In the genomic region with DNA sequence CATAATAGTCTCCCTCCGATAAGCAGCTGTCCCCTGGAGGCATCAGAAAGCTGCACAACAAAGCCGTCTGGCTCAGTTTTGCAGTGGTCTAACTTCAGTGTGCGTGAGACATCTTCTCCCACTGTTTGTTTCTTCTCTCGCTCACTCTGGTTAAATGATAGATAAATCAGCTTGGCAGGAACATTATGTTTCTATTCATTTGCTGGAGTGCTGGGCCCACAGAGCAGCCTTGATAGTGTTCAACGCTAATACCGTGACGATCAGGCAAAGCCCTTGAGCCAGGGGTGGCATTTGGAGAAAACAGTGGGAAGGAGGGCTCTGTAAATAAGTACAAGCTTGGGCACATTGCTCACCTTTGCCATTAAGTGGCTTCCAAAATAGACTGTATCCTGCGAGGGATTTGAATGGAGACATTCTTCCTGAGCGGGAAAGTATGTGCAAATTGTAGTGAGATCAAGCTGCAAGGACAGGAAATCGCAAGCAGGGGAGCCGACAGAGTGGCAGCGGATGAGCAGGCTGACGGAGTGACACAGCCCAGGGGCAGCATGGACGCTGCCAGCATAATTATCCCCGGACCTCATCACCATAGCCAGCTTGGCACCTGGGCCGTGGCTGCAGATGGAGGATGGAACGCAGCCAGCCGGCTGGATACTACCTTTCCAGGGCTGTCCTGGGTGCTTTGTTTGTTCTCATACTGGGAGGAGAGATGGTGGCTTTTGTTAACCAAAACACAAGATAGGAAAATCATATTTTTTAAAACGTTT, we compare ENCODE assay signal across 16 cellular contexts.
A peak's percentile ranks its signal among the peaks of the same experiment; 100 is the strongest.
DNase-seq lines count a peak whose midpoint lies in the region; ATAC-seq and TF ChIP-seq lines count a peak whose summit lies in the region.
"Had no signal": no experiment of that assay in that cellular context is flagged by ENCODE, and none has a peak within 500 bp of the region (broad histone marks: within the 10 kb centered on the region; RNA-seq: fewer than 3 reads in every experiment).

No MANE protein-coding gene starts in this region.

- no peaks in the 10 kb centered on the region for H3K79me1 ChIP-seq in neuronal stem cell (ENCODE audit: low read depth, low read length)

- H2BK12ac ChIP-seq in neuronal stem cell (ENCODE audit: low read length) = no peak overlapping the region

- no peak overlapping the region for H2BK120ac ChIP-seq in neuronal stem cell (ENCODE audit: low read depth, low read length)

- peak overlapping the region; percentile 67 for H3K18ac ChIP-seq in neuronal stem cell (ENCODE audit: low read length)

- H3K9ac ChIP-seq in neuronal stem cell (ENCODE audit: low read depth, low read length, poor library complexity) = no peak overlapping the region
- H3K9ac ChIP-seq: BLaER1 had no signal

- H3K27me3 ChIP-seq in foreskin keratinocyte (no peaks in the 10 kb centered on the region), neuronal stem cell (ENCODE audit: control insufficient read depth in 3 of 3, insufficient read depth in 3 of 3, low read depth in 1 of 3, low read length in 3 of 3) (no peaks in the 10 kb centered on the region), H7 (ENCODE audit: control insufficient read depth, insufficient read depth, low read length) (no peaks in the 10 kb centered on the region)
- H3K27me3 ChIP-seq: BLaER1, right lobe of liver, transverse colon had no signal

- H4K91ac ChIP-seq in neuronal stem cell (ENCODE audit: low read depth, low read length, poor library complexity) = no peak overlapping the region

- H2AK5ac ChIP-seq in neuronal stem cell (ENCODE audit: low read depth, low read length) = peak overlapping the region; percentile 56

- H3K9me3 ChIP-seq in neuronal stem cell (replicated peaks in 1 of 2; ENCODE audit: control insufficient read depth in 2 of 2, insufficient read depth in 1 of 2, low read depth in 1 of 2, low read length in 2 of 2) = no peaks in the 10 kb centered on the region
- H3K9me3 ChIP-seq: BLaER1, right lobe of liver, transverse colon had no signal

- H3K4me1 ChIP-seq in foreskin keratinocyte (peaks cover 14% of the 10 kb centered on the region), neuronal stem cell (ENCODE audit: control insufficient read depth in 2 of 2, insufficient read depth in 1 of 2, low read depth in 1 of 2, low read length in 2 of 2) (peaks cover 0 to 3% of the 10 kb centered on the region in 2 donors)
- H3K4me1 ChIP-seq: right lobe of liver, transverse colon had no signal

- H3K4ac ChIP-seq in neuronal stem cell (ENCODE audit: low read length) = no peak overlapping the region

- no peak overlapping the region for H2AFZ ChIP-seq in neuronal stem cell (ENCODE audit: low read length)

- TF ChIP-seq CTCF in foreskin keratinocyte (conservative IDR thresholded peaks at IDR 0.05) = no peak

- H3K4me3 ChIP-seq in neuronal stem cell (ENCODE audit: low read length in 2 of 2) = no peak overlapping the region
- H3K4me3 ChIP-seq in H7 (ENCODE audit: insufficient read depth, low read depth, low read length) = no peak overlapping the region
- H3K4me3 ChIP-seq: BLaER1, right lobe of liver, transverse colon had no signal

- peak overlapping the region; percentile 47 for H3K14ac ChIP-seq in neuronal stem cell (ENCODE audit: low read length)

- H2BK5ac ChIP-seq in neuronal stem cell (ENCODE audit: low read length) = no peak overlapping the region

- H3K36me3 ChIP-seq in neuronal stem cell (replicated peaks in 1 of 2; ENCODE audit: control insufficient read depth in 2 of 2, insufficient read depth in 2 of 2, low read length in 2 of 2) (no peaks in the 10 kb centered on the region), H7 (replicated peaks; ENCODE audit: control insufficient read depth, insufficient read depth, low read length) (no peaks in the 10 kb centered on the region)
- H3K36me3 ChIP-seq: BLaER1, right lobe of liver, transverse colon had no signal

- peak; percentile 5 for ATAC-seq in foreskin keratinocyte
- ATAC-seq: right lobe of liver had no signal

- no CpG with 5 or more reads among the region's 19 CpGs for WGBS in neuronal stem cell (ENCODE audit: extremely low coverage in 2 of 2, insufficient read length in 2 of 2, insufficient replicate concordance in 1 of 2), 2 donors

- DNase-seq in NCI-H748 (lab: John Stamatoyannopoulos, UW; ENCODE audit: unreplicated experiment) (peak; percentile 53), NCI-H748 treated with DMSO at 0.1 percent for 48 hours (lab: John Stamatoyannopoulos, UW) (no peak), NCI-H345 treated with DMSO at 0.1 percent for 48 hours (lab: John Stamatoyannopoulos, UW; ENCODE audit: unreplicated experiment) (peak; percentile 92), foreskin keratinocyte (no peak), neuronal stem cell (ENCODE audit: low spot score) (no peak), NK-92 (lab: John Stamatoyannopoulos, UW; ENCODE audit: unreplicated experiment) (no peak), H7 (no peak)
- DNase-seq in activated naive CD4-positive, alpha-beta T cell treated with Interleukin-2 at 50 U/mL for 16 hours = no peak
- DNase-seq: activated CD4-positive, alpha-beta memory T cell treated with anti-CD3 and anti-CD28 coated beads for 36 hours; activated T-cell treated with anti-CD3 and anti-CD28 coated beads, Interleukin-2, amount 50 U/mL, for 48 hours; foreskin fibroblast; MM.1S; right lobe of liver; stimulated activated naive CD4-positive, alpha-beta T cell; transverse colon had no signal

- peak overlapping the region; percentile 78 for H2BK15ac ChIP-seq in neuronal stem cell (ENCODE audit: low read length)

- no peak overlapping the region for H3K23ac ChIP-seq in neuronal stem cell (ENCODE audit: low read depth, low read length, poor library complexity)

- no peak overlapping the region for H3K27ac ChIP-seq in foreskin keratinocyte
- H3K27ac ChIP-seq in neuronal stem cell (replicated peaks; ENCODE audit: low read length) = no peak overlapping the region
- H3K27ac ChIP-seq: BLaER1, right lobe of liver, transverse colon had no signal

- H3K4me2 ChIP-seq in neuronal stem cell (ENCODE audit: insufficient read depth, low read length, poor library complexity, severe bottlenecking) = no peak overlapping the region
- H3K4me2 ChIP-seq: BLaER1 had no signal

- no peak overlapping the region for H4K8ac ChIP-seq in neuronal stem cell (ENCODE audit: low read depth, low read length)

Comparison
In these comparisons a context has a peak if more than half of its experiments do, and no peak if none do; other contexts are left out.
1. DNase-seq: peak in NCI-H748 (single experiment) and NCI-H345 treated with DMSO at 0.1 percent for 48 hours (single experiment); none in NCI-H748 treated with DMSO at 0.1 percent for 48 hours (single experiment), foreskin keratinocyte (0 of 2), neuronal stem cell (single experiment), activated naive CD4-positive, alpha-beta T cell treated with Interleukin-2 at 50 U/mL for 16 hours (single experiment), NK-92 (single experiment) and H7 (single experiment).